In the genomic region with DNA sequence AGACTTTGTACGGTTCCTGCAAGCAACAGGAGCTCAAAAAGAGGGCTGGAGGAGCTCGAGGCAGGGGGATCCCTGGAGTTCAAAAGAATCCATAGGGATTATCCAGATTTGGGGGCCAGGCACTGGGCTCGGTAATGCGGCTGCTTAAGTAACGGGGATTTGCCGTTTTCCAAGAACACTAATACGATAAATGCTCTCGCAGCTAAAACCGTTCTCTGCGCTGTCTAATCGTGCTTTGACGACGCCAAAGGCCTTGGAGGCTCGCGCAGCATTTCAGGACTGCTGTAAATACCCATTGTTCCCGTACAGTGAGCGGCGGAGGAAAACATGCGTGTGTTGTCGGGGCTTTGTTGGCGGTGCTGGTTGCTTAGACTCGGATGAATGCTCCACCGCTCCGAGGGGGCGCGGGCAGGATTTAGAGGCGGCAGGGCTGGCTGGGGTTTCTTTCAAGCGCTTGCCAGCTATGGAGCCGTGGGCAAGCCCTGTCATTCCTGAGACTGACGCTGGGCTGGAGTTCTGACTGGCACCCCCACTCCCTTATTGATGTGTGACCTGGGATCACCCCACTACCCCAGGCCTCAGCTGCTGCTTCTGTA, we compare ENCODE assay signal across 1 cellular context.
TF ChIP-seq lines count a peak whose summit lies in the region.

No MANE protein-coding gene starts in this region.

TF ChIP-seq in HepG2, 621 proteins besides CTCF, POLR2A, EP300 and RAD21:
- TF ChIP-seq FOXC1 (CRISPR knock-in tag; IDR thresholded peaks at IDR 0.05; ENCODE audit: borderline replicate concordance) (no peak), ZNF629 (CRISPR knock-in tag; conservative IDR thresholded peaks at IDR 0.05) (peak; percentile 48; the same call in 1 of the 2 replicates)
